4 cellular contexts compared by ENCODE assay signal in genomic region chr2:195644708-195645107, GRCh38. TPM values are rescaled to one million over a fixed set of nuclear protein-coding genes. Genes with fewer than 3 reads are reported as not detected.
A peak's percentile ranks its signal among the peaks of the same experiment; 100 is the strongest.
DNase-seq lines count a peak whose midpoint lies in the region; ATAC-seq, FAIRE-seq and TF ChIP-seq lines count a peak whose summit lies in the region.
"Not testable (repeated sequence)": the region's sequence is repeated elsewhere in the genome, so short reads cannot be mapped to it uniquely, and the experiment has no call there.

No MANE protein-coding gene starts in this region.

- not testable (repeated sequence) for H3K4me3 ChIP-seq in A549; GM23338; HEK293 (ENCODE audit: low read depth, low read length)

- H3K36me3 ChIP-seq in GM23338 (ENCODE audit: insufficient read depth); HEK293 (ENCODE audit: control insufficient read depth in 2 of 2, insufficient read depth in 1 of 2, low read length in 2 of 2): not testable (repeated sequence)

- H3K4me1 Mint-ChIP-seq in GM23338 = peaks cover 37% of the 10 kb centered on the region
- not testable (repeated sequence) for H3K4me1 Mint-ChIP-seq in activated CD4-positive, alpha-beta T cell treated with anti-CD3 and anti-CD28 coated beads, Interleukin-2, amount 10 ng/mL, durations not matched to agents 24 days and 14 days

- FAIRE-seq in A549 (lab: Jason Lieb, UNC) = not testable (repeated sequence)

- H3K9me3 Mint-ChIP-seq in GM23338; activated CD4-positive, alpha-beta T cell treated with anti-CD3 and anti-CD28 coated beads, Interleukin-2, amount 10 ng/mL, durations not matched to agents 24 days and 14 days: not testable (repeated sequence)

- H3K27me3 ChIP-seq in GM23338 (ENCODE audit: insufficient read depth) = not testable (repeated sequence)

- H4K20me1 ChIP-seq in GM23338 (replicated peaks; ENCODE audit: insufficient read depth) = not testable (repeated sequence)

- not testable (repeated sequence) for DNase-seq in A549 (ENCODE audit: low read depth in 1 of 2, low spot score in 1 of 2); GM23338 (ENCODE audit: low spot score)
- peak; percentile 27 for DNase-seq in activated CD4-positive, alpha-beta T cell treated with anti-CD3 and anti-CD28 coated beads, Interleukin-2, amount 10 ng/mL, durations not matched to agents 24 days and 14 days

- H3K9me2 ChIP-seq in GM23338 (ENCODE audit: insufficient read depth) = not testable (repeated sequence)

- H3K79me2 ChIP-seq in GM23338 (replicated peaks; ENCODE audit: insufficient read depth) = peaks cover 36% of the 10 kb centered on the region

- TF ChIP-seq POLR2A in A549 (IDR thresholded peaks at IDR 0.05; ENCODE audit: low read length) = not testable (repeated sequence)

- intact Hi-C loops in activated CD4-positive, alpha-beta T cell treated with anti-CD3 and anti-CD28 coated beads, Interleukin-2, amount 10 ng/mL, durations not matched to agents 24 days and 14 days (cut with micrococcal nuclease) = not testable (repeated sequence)

- TF ChIP-seq RAD21 in A549 (conservative IDR thresholded peaks at IDR 0.05 in 1 of 2, IDR thresholded peaks at IDR 0.05 in 1 of 2) = not testable (repeated sequence)

- not testable (repeated sequence) for H3K27ac Mint-ChIP-seq in GM23338; activated CD4-positive, alpha-beta T cell treated with anti-CD3 and anti-CD28 coated beads, Interleukin-2, amount 10 ng/mL, durations not matched to agents 24 days and 14 days

- H3F3A ChIP-seq in GM23338 (replicated peaks; ENCODE audit: low read depth) = not testable (repeated sequence)

- POLR2A ChIA-PET in A549 (lab: Yijun Ruan, JAX) (interaction anchor here (2.1 kb wide), 1 partner anchor 12 kb away, joined by 7 read pairs; the partner anchor contains the start of gene SLC39A10), HEK293 (lab: Yijun Ruan, JAX) (interaction anchor here (0.7 to 1.6 kb wide), 3 partner anchors 12 to 551 kb away, joined by 3 to 10 read pairs (median 4); partner anchors contain the start of gene SLC39A10)

- H3K4me1 ChIP-seq in A549 = peaks cover 12% of the 10 kb centered on the region; the same call in 1 of the 3 replicates
- peaks cover 40% of the 10 kb centered on the region for H3K4me1 ChIP-seq in GM23338 (ENCODE audit: insufficient read depth)
- H3K4me1 ChIP-seq in HEK293 (ENCODE audit: control insufficient read depth, insufficient read depth, low read length) = not testable (repeated sequence)

- not testable (repeated sequence) for H3K36me3 Mint-ChIP-seq in GM23338 (ENCODE audit: low read depth); activated CD4-positive, alpha-beta T cell treated with anti-CD3 and anti-CD28 coated beads, Interleukin-2, amount 10 ng/mL, durations not matched to agents 24 days and 14 days (ENCODE audit: low read depth)

- H3K27me3 Mint-ChIP-seq in GM23338 (ENCODE audit: insufficient read depth, low read depth, poor library complexity); activated CD4-positive, alpha-beta T cell treated with anti-CD3 and anti-CD28 coated beads, Interleukin-2, amount 10 ng/mL, durations not matched to agents 24 days and 14 days: not testable (repeated sequence)

- H3K9me3 ChIP-seq in A549; HEK293 (ENCODE audit: control insufficient read depth, insufficient read depth, low read depth, low read length): not testable (repeated sequence)

- not testable (repeated sequence) for ATAC-seq in A549, GM23338

- not testable (repeated sequence) for H3K27ac ChIP-seq in A549; HEK293 (ENCODE audit: extremely low read depth, low read depth, low read length)
- H3K27ac ChIP-seq in GM23338 (ENCODE audit: low read depth) = peak overlapping the region; percentile 93; the same call in 1 of the 2 replicates

- H3K4me2 ChIP-seq in A549, GM23338: not testable (repeated sequence)

- WGBS in A549 (ENCODE audit: missing lambda C conversion rate) = 97% methylated on average over 9 of the region's 9 CpGs

- TF ChIP-seq EP300 in A549 (IDR thresholded peaks at IDR 0.05) = not testable (repeated sequence)

- not testable (repeated sequence) for TF ChIP-seq CTCF in A549 (IDR thresholded peaks at IDR 0.05); GM23338 (conservative IDR thresholded peaks at IDR 0.05; ENCODE audit: low read depth in 2 of 2); HEK293 (tag by site-specific recombination; IDR thresholded peaks at IDR 0.05)

- not testable (repeated sequence) for H2AFZ ChIP-seq in GM23338

- CTCF ChIA-PET in A549 (lab: Yijun Ruan, JAX) = not testable (repeated sequence)
- CTCF ChIA-PET in HEK293 (lab: Yijun Ruan, JAX) = interaction anchor here (0.7 kb wide), 1 partner anchor 12 kb away, joined by 3 read pairs; the partner anchor contains the start of gene SLC39A10

- H3K4me3 Mint-ChIP-seq in GM23338; activated CD4-positive, alpha-beta T cell treated with anti-CD3 and anti-CD28 coated beads, Interleukin-2, amount 10 ng/mL, durations not matched to agents 24 days and 14 days: not testable (repeated sequence)

TF ChIP-seq in A549, 52 proteins besides CTCF, POLR2A, EP300 and RAD21:
- peak; percentile 92 for TF ChIP-seq ZC3H11A (IDR thresholded peaks at IDR 0.05)
TF ChIP-seq in A549: peak in this region for 1; not testable (repeated sequence) for 51.

TF ChIP-seq in HEK293, 187 proteins besides CTCF, POLR2A, EP300 and RAD21 (continues in another document):
- TF ChIP-seq ZNF555 (tag by site-specific recombination; conservative IDR thresholded peaks at IDR 0.05) (peak; percentile 49), ZBTB8A (tag by site-specific recombination; IDR thresholded peaks at IDR 0.05) (peak; percentile 39; the same call in 1 of the 2 replicates), ZNF394 (tag by site-specific recombination; IDR thresholded peaks at IDR 0.05; ENCODE audit: borderline replicate concordance) (peak; percentile 72; the same call in 1 of the 2 replicates), ZNF623 (tag by site-specific recombination; IDR thresholded peaks at IDR 0.05) (peak; percentile 51; the same call in 1 of the 2 replicates)
- TF ChIP-seq, protein P1, sequence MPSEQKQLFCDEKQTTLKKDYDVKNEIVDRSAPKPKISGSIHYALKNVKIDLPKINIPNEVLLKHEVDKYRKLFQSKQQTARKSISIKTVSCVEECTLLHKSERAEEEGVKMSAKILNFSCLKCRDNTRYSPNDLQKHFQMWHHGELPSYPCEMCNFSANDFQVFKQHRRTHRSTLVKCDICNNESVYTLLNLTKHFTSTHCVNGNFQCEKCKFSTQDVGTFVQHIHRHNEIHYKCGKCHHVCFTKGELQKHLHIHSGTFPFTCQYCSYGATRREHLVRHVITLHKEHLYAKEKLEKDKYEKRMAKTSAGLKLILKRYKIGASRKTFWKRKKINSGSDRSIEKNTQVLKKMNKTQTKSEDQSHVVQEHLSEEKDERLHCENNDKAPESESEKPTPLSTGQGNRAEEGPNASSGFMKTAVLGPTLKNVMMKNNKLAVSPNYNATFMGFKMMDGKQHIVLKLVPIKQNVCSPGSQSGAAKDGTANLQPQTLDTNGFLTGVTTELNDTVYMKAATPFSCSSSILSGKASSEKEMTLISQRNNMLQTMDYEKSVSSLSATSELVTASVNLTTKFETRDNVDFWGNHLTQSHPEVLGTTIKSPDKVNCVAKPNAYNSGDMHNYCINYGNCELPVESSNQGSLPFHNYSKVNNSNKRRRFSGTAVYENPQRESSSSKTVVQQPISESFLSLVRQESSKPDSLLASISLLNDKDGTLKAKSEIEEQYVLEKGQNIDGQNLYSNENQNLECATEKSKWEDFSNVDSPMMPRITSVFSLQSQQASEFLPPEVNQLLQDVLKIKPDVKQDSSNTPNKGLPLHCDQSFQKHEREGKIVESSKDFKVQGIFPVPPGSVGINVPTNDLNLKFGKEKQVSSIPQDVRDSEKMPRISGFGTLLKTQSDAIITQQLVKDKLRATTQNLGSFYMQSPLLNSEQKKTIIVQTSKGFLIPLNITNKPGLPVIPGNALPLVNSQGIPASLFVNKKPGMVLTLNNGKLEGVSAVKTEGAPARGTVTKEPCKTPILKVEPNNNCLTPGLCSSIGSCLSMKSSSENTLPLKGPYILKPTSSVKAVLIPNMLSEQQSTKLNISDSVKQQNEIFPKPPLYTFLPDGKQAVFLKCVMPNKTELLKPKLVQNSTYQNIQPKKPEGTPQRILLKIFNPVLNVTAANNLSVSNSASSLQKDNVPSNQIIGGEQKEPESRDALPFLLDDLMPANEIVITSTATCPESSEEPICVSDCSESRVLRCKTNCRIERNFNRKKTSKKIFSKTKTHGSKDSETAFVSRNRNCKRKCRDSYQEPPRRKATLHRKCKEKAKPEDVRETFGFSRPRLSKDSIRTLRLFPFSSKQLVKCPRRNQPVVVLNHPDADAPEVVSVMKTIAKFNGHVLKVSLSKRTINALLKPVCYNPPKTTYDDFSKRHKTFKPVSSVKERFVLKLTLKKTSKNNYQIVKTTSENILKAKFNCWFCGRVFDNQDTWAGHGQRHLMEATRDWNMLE (tag by site-specific recombination; conservative IDR thresholded peaks at IDR 0.05; ENCODE audit: low read depth) = peak; percentile 71

RNA-seq across cellular contexts. Expression of gene SLC39A10, which starts 12.3 kb away (rescaled TPM):
- polyA plus RNA-seq in A549 (2011; rRNA removed) = 34.2 and 42.6 TPM in 2 replicates
- polyA plus RNA-seq in A549 (2012; cell fraction: cytosol; rRNA removed) = 6.6 and 7.1 TPM in 2 replicates
- polyA plus RNA-seq in A549 (2012; cell fraction: nucleus; rRNA removed) = 8.0 and 10.7 TPM in 2 replicates
- 33.9 to 38.4 TPM (median 36.2 TPM) in 3 replicates for polyA plus RNA-seq in A549 (2017; fragmentation: RNase III; extraction: RNeasy Plus Mini Kit Qiagen cat#74134 plus additional on column Dnase treatment)
- 46.6 and 53.4 TPM in 2 replicates for polyA minus RNA-seq in A549 (2011; rRNA and poly(A)+ RNA removed)
- 261 and 263 TPM in 2 replicates for total RNA-seq in GM23338 (2014; rRNA removed; shearing (Covaris generic))
- polyA plus RNA-seq in GM23338 (2016; fragmentation: Nextera tagmentation; extraction: Ambion mirVana) = 344 and 356 TPM in 2 replicates
- total RNA-seq in activated CD4-positive, alpha-beta T cell treated with anti-CD3 and anti-CD28 coated beads, Interleukin-2, amount 10 ng/mL, durations not matched to agents 24 days and 14 days = 33.4 and 37.1 TPM in 2 replicates
